ENCODE assay signal across 30 cellular contexts in genomic region chr22:37107779-37108621, GRCh38. TPM values are rescaled to one million over a fixed set of nuclear protein-coding genes. Genes with fewer than 3 reads are reported as not detected.
"Had no signal": no experiment of that assay in that cellular context is flagged by ENCODE, and none has a peak within 500 bp of the region (broad histone marks: within the 10 kb centered on the region; RNA-seq: fewer than 3 reads in every experiment).

No MANE protein-coding gene starts in this region.

- H3K27ac Mint-ChIP-seq: activated CD8-positive, alpha-beta T cell treated with anti-CD3 and anti-CD28 coated beads for 36 hours; activated naive CD4-positive, alpha-beta T cell treated with anti-CD3 and anti-CD28 coated beads, Interleukin-2, amount 50 U/mL, for 24 hours; activated naive CD8-positive, alpha-beta T cell treated with anti-CD3 and anti-CD28 coated beads, Interleukin-2, amount 50 U/mL, for 24 hours; activated T-helper 2 cell treated with anti-CD3 and anti-CD28 coated beads, Interferon-gamma antibody, Interleukin-2, Interleukin-4, amounts not matched to agents 10 μg/mL and 5 μg/mL and 100 μg/mL, durations not matched to agents 14 hours and 24 hours and 36 hours; stimulated activated naive B cell treated with anti-CD40 and anti-IgM and Interleukin-4, amounts not matched to agents 10 μg/mL and 1 μg/mL and 100 μg/mL, for 72 hours had no signal

- H3K36me3 ChIP-seq: gastroesophageal sphincter, lower lobe of right lung, stomach, thyroid gland, upper lobe of right lung had no signal

- DNase-seq: activated CD4-positive, alpha-beta T cell treated with anti-CD3 and anti-CD28 coated beads for 48 hours; activated CD8-positive, alpha-beta T cell treated with anti-CD3 and anti-CD28 coated beads for 36 hours; activated naive CD8-positive, alpha-beta T cell treated with anti-CD3 and anti-CD28 coated beads, Interleukin-2, amount 50 U/mL, for 24 hours; activated T-cell treated with anti-CD3 and anti-CD28 coated beads, Interleukin-2, amount 50 U/mL, for 4 hours; amygdala; head of caudate nucleus; hypothalamus; immature natural killer cell; kidney; lower lobe of right lung; mesendoderm; posterior cingulate gyrus; stimulated activated CD4-positive, alpha-beta T cell treated with anti-CD3 and anti-CD28 coated beads, Interleukin-4, amount 100 ng/mL, for 4 hours; stimulated activated CD8-positive, alpha-beta memory T cell treated with anti-CD3 and anti-CD28 coated beads, Interleukin-4, amount 100 ng/mL, for 48 hours; stimulated activated naive B cell treated with anti-CD40 and anti-IgM and Interleukin-4, amounts not matched to agents 10 μg/mL and 1 μg/mL and 100 μg/mL, for 72 hours; stomach; thyroid gland; upper lobe of right lung had no signal

- H3K27ac ChIP-seq: gastroesophageal sphincter, lower lobe of right lung, skin epidermis, stomach, thyroid gland, upper lobe of right lung had no signal

- H3K4me1 Mint-ChIP-seq: activated naive CD4-positive, alpha-beta T cell treated with anti-CD3 and anti-CD28 coated beads, Interleukin-2, amount 50 U/mL, for 24 hours had no signal

- ATAC-seq: activated CD8-positive, alpha-beta T cell treated with anti-CD3 and anti-CD28 coated beads for 36 hours; activated naive CD8-positive, alpha-beta T cell treated with anti-CD3 and anti-CD28 coated beads, Interleukin-2, amount 50 U/mL, for 24 hours; activated T-cell treated with anti-CD3 and anti-CD28 coated beads, Interleukin-2, amount 50 U/mL, for 4 hours; gastroesophageal sphincter; sciatic nerve; stimulated activated naive B cell treated with anti-CD40 and anti-IgM and Interleukin-4, amounts not matched to agents 10 μg/mL and 1 μg/mL and 100 μg/mL, for 72 hours had no signal

- H3K4me3 Mint-ChIP-seq: activated CD8-positive, alpha-beta T cell treated with anti-CD3 and anti-CD28 coated beads for 36 hours; activated naive CD4-positive, alpha-beta T cell treated with anti-CD3 and anti-CD28 coated beads, Interleukin-2, amount 50 U/mL, for 24 hours; activated naive CD8-positive, alpha-beta T cell treated with anti-CD3 and anti-CD28 coated beads, Interleukin-2, amount 50 U/mL, for 24 hours; activated T-cell treated with anti-CD3 and anti-CD28 coated beads, Interleukin-2, amount 50 U/mL, for 4 hours; natural killer cell treated with Interleukin-12 subunit alpha and Interleukin-12 subunit beta and Interleukin-15 and Interleukin-18, amount 100 ng/mL, for 72 hours; stimulated activated naive B cell treated with anti-CD40 and anti-IgM and Interleukin-4, amounts not matched to agents 10 μg/mL and 1 μg/mL and 100 μg/mL, for 72 hours had no signal

- H3K4me1 ChIP-seq: gastroesophageal sphincter, lower lobe of right lung, stomach, upper lobe of right lung had no signal

- H3K36me3 Mint-ChIP-seq: activated naive CD4-positive, alpha-beta T cell treated with anti-CD3 and anti-CD28 coated beads, Interleukin-2, amount 50 U/mL, for 24 hours; stimulated activated naive B cell treated with anti-CD40 and anti-IgM and Interleukin-4, amounts not matched to agents 10 μg/mL and 1 μg/mL and 100 μg/mL, for 72 hours had no signal

- H3K4me3 ChIP-seq: gastroesophageal sphincter, lower lobe of right lung, skin epidermis, stomach, thyroid gland, upper lobe of right lung had no signal

- H3K9me3 ChIP-seq: gastroesophageal sphincter, lower lobe of right lung, stomach, thyroid gland, upper lobe of right lung had no signal

- FAIRE-seq: endothelial cell of umbilical vein, kidney had no signal

- H3K9me3 Mint-ChIP-seq: activated CD8-positive, alpha-beta T cell treated with anti-CD3 and anti-CD28 coated beads for 36 hours; activated naive CD4-positive, alpha-beta T cell treated with anti-CD3 and anti-CD28 coated beads, Interleukin-2, amount 50 U/mL, for 24 hours; activated naive CD8-positive, alpha-beta T cell treated with anti-CD3 and anti-CD28 coated beads, Interleukin-2, amount 50 U/mL, for 24 hours; activated T-cell treated with anti-CD3 and anti-CD28 coated beads, Interleukin-2, amount 50 U/mL, for 4 hours; activated T-helper 2 cell treated with anti-CD3 and anti-CD28 coated beads, Interferon-gamma antibody, Interleukin-2, Interleukin-4, amounts not matched to agents 10 μg/mL and 5 μg/mL and 100 μg/mL, durations not matched to agents 14 hours and 24 hours and 36 hours; immature natural killer cell; natural killer cell treated with Interleukin-12 subunit alpha and Interleukin-12 subunit beta and Interleukin-15 and Interleukin-18, amount 100 ng/mL, for 72 hours; stimulated activated naive B cell treated with anti-CD40 and anti-IgM and Interleukin-4, amounts not matched to agents 10 μg/mL and 1 μg/mL and 100 μg/mL, for 72 hours had no signal

- H3K27me3 ChIP-seq: thyroid gland, upper lobe of right lung had no signal

- H3K27me3 Mint-ChIP-seq: activated CD8-positive, alpha-beta T cell treated with anti-CD3 and anti-CD28 coated beads for 36 hours; activated naive CD4-positive, alpha-beta T cell treated with anti-CD3 and anti-CD28 coated beads, Interleukin-2, amount 50 U/mL, for 24 hours; activated naive CD8-positive, alpha-beta T cell treated with anti-CD3 and anti-CD28 coated beads, Interleukin-2, amount 50 U/mL, for 24 hours; natural killer cell treated with Interleukin-12 subunit alpha and Interleukin-12 subunit beta and Interleukin-15 and Interleukin-18, amount 100 ng/mL, for 72 hours had no signal

RNA-seq across cellular contexts. Expression of gene TMPRSS6, which starts 1.5 kb away (rescaled TPM):
- total RNA-seq: endothelial cell of umbilical vein, fibroblast of lung, fibroblast of villous mesenchyme, gastroesophageal sphincter, myocyte, osteoblast, renal cortical epithelial cell, sciatic nerve had no signal
- polyA plus RNA-seq: endothelial cell of umbilical vein, fibroblast of lung had no signal

RNA-seq across cellular contexts. Expression of gene IL2RB, which starts 41.7 kb away (rescaled TPM):
- total RNA-seq: endothelial cell of umbilical vein, fibroblast of lung, myocyte, osteoblast, renal cortical epithelial cell had no signal
